ENCODE assay signal across 8 cellular contexts in the genomic region with DNA sequence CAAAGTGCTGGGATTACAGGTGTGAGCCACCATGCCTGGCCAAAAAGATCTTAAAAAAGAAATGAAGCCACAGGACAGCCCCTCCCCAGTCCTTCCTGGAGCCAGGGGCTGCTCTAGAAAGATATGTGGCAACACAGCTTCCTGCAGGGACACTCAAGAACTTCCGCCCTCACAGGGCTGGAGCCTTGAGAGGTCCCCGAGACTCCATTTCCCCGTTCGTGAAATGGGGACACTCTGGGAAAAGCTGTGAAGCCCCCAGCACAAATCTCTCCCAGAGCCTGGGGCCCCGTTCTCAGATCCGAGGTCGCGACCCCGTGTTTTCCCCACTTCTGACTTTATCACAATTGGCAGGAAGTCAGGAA. TPM values are rescaled to one million over a fixed set of nuclear protein-coding genes. Genes with fewer than 3 reads are reported as not detected.
DNase-seq lines count a peak whose midpoint lies in the region; ATAC-seq, FAIRE-seq and TF ChIP-seq lines count a peak whose summit lies in the region.

No MANE protein-coding gene starts in this region.

- no peak for TF ChIP-seq CTCF in WTC11 (IDR thresholded peaks at IDR 0.05)

- TF ChIP-seq POLR2A in H54 (IDR thresholded peaks at IDR 0.05; ENCODE audit: low read depth, low read length), result no peak

- peaks cover 6% of the 10 kb centered on the region for H3K36me3 ChIP-seq in HUES6 (ENCODE audit: control insufficient read depth, insufficient read depth, low read length)

- peak overlapping the region; percentile 88 for H3K27ac Mint-ChIP-seq in WTC11
- H3K27ac Mint-ChIP-seq in stimulated activated effector memory CD8-positive, alpha-beta T cell treated with anti-CD3 and anti-CD28 coated beads, Interleukin-12 subunit alpha, Interleukin-12 subunit beta, amount 100 ng/mL, for 72 hours, result peak overlapping the region; percentile 94

- no peak overlapping the region for H3K4me3 ChIP-seq in HUES6 (ENCODE audit: low read depth, low read length)

- peaks cover 22% of the 10 kb centered on the region for H3K4me1 ChIP-seq in HUES6 (ENCODE audit: control insufficient read depth, insufficient read depth, low read length)

- 0 out of 2 replicates have a peak, but pooled peaks cover 2% of the 10 kb centered on the region for H3K9me3 ChIP-seq in HUES6 (ENCODE audit: control insufficient read depth, insufficient read depth, low read depth, low read length)

- no peak overlapping the region for H3K9ac ChIP-seq in HUES6 (ENCODE audit: low read length)

- POLR2A ChIA-PET in WTC11 (lab: Charles Lee), result interaction anchor here (0.8 to 1.8 kb wide), 6 partner anchors 11 to 62 kb away, joined by 3 to 4 read pairs (median 3); partner anchors contain the start of gene ABCA7

- H3K9me3 Mint-ChIP-seq in WTC11, result no peaks in the 10 kb centered on the region
- H3K9me3 Mint-ChIP-seq in stimulated activated effector memory CD8-positive, alpha-beta T cell treated with anti-CD3 and anti-CD28 coated beads, Interleukin-12 subunit alpha, Interleukin-12 subunit beta, amount 100 ng/mL, for 72 hours, result no peaks in the 10 kb centered on the region

- ATAC-seq in WTC11, result no peak
- ATAC-seq in left ventricle myocardium superior, result peak; percentile 19
- no peak for ATAC-seq in stimulated activated effector memory CD8-positive, alpha-beta T cell treated with anti-CD3 and anti-CD28 coated beads, Interleukin-12 subunit alpha, Interleukin-12 subunit beta, amount 100 ng/mL, for 72 hours
- no peak for ATAC-seq in HG02840 (IDR thresholded peaks at IDR 0.05; ENCODE audit: low FRiP score, unreplicated experiment)
- no peak for ATAC-seq in GM19455 (IDR thresholded peaks at IDR 0.05; ENCODE audit: unreplicated experiment)

- H3K4me1 Mint-ChIP-seq in WTC11, result peaks cover 20% of the 10 kb centered on the region
- peaks cover 54% of the 10 kb centered on the region for H3K4me1 Mint-ChIP-seq in stimulated activated effector memory CD8-positive, alpha-beta T cell treated with anti-CD3 and anti-CD28 coated beads, Interleukin-12 subunit alpha, Interleukin-12 subunit beta, amount 100 ng/mL, for 72 hours

- no peaks in the 10 kb centered on the region for H3K27me3 ChIP-seq in HUES6 (ENCODE audit: control insufficient read depth, insufficient read depth, low read length)

- peak overlapping the region; percentile 5; the same call in 1 of the 2 replicates for H3K27ac ChIP-seq in HUES6 (ENCODE audit: low read depth, low read length)

- no peaks in the 10 kb centered on the region for H3K36me3 Mint-ChIP-seq in WTC11
- H3K36me3 Mint-ChIP-seq in stimulated activated effector memory CD8-positive, alpha-beta T cell treated with anti-CD3 and anti-CD28 coated beads, Interleukin-12 subunit alpha, Interleukin-12 subunit beta, amount 100 ng/mL, for 72 hours, result peaks cover 66% of the 10 kb centered on the region

- FAIRE-seq in H54 (lab: Jason Lieb, UNC), result no peak

- H3K27me3 Mint-ChIP-seq in WTC11 (ENCODE audit: low read depth), result no peaks in the 10 kb centered on the region

- intact Hi-C loops in left ventricle myocardium superior (cut with micrococcal nuclease), result no loop called here

- no peak overlapping the region for H3K4me3 Mint-ChIP-seq in WTC11
- peak overlapping the region; percentile 75 for H3K4me3 Mint-ChIP-seq in stimulated activated effector memory CD8-positive, alpha-beta T cell treated with anti-CD3 and anti-CD28 coated beads, Interleukin-12 subunit alpha, Interleukin-12 subunit beta, amount 100 ng/mL, for 72 hours

- CTCF ChIA-PET in WTC11 (lab: Charles Lee), result interaction anchor here (0.6 to 4.7 kb wide), 10 partner anchors 12 to 165 kb away, joined by 3 to 27 read pairs (median 4); partner anchors contain the start of gene ARHGAP45

- DNase-seq in WTC11 (ENCODE audit: low spot score) (no peak), left ventricle myocardium superior (peak; percentile 61), NCI-H2029 (lab: John Stamatoyannopoulos, UW) (no peak), H54 (ENCODE audit: insufficient read length, low spot score) (no peak)
- DNase-seq in stimulated activated effector memory CD8-positive, alpha-beta T cell treated with anti-CD3 and anti-CD28 coated beads, Interleukin-12 subunit alpha, Interleukin-12 subunit beta, amount 100 ng/mL, for 72 hours (ENCODE audit: low spot score in 2 of 2), result no peak

TF ChIP-seq in WTC11, 78 proteins besides CTCF, POLR2A, EP300 and RAD21:
- no peak for TF ChIP-seq FOXP4 (CRISPR knock-in tag; IDR thresholded peaks at IDR 0.05)
- no peak for TF ChIP-seq EMX1 (CRISPR knock-in tag; IDR thresholded peaks at IDR 0.05)
- TF ChIP-seq TEAD1 (CRISPR knock-in tag; IDR thresholded peaks at IDR 0.05), result no peak
- TF ChIP-seq, protein P1, sequence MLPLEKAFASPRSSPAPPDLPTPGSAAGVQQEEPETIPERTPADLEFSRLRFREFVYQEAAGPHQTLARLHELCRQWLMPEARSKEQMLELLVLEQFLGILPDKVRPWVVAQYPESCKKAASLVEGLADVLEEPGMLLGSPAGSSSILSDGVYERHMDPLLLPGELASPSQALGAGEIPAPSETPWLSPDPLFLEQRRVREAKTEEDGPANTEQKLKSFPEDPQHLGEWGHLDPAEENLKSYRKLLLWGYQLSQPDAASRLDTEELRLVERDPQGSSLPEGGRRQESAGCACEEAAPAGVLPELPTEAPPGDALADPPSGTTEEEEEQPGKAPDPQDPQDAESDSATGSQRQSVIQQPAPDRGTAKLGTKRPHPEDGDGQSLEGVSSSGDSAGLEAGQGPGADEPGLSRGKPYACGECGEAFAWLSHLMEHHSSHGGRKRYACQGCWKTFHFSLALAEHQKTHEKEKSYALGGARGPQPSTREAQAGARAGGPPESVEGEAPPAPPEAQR (CRISPR knock-in tag; IDR thresholded peaks at IDR 0.05), result no peak
- TF ChIP-seq KAT7 (CRISPR knock-in tag; IDR thresholded peaks at IDR 0.05; ENCODE audit: borderline replicate concordance), result no peak

RNA-seq across cellular contexts. Expression of gene GPX4, which starts 2.5 kb away (rescaled TPM):
- total RNA-seq in WTC11 (2021) (363 to 377 TPM (median 368 TPM) in 3 replicates), left ventricle myocardium superior (337 TPM)

RNA-seq across cellular contexts. Expression of gene POLR2E, which starts 6.1 kb away (rescaled TPM):
- total RNA-seq in WTC11 (2021) (275 to 291 TPM (median 287 TPM) in 3 replicates), left ventricle myocardium superior (148 TPM)

RNA-seq across cellular contexts. Expression of gene ARHGAP45, which starts 34.4 kb away (rescaled TPM):
- total RNA-seq in WTC11 (2021) (40.9 to 46.4 TPM (median 44.1 TPM) in 3 replicates), left ventricle myocardium superior (6.0 TPM)
